8 cellular contexts compared by ENCODE assay signal in genomic region chr9:115013998-115014397, GRCh38.
A peak's percentile ranks its signal among the peaks of the same experiment; 100 is the strongest.
DNase-seq lines count a peak whose midpoint lies in the region; TF ChIP-seq lines count a peak whose summit lies in the region.

No MANE protein-coding gene starts in this region.

- DNase-seq in AG20443 (ENCODE audit: low spot score) (peak; percentile 83), GM19240 (ENCODE audit: insufficient read length, low spot score) (peak; percentile 56), LoVo (ENCODE audit: low spot score) (peak; percentile 71), RWPE1 (ENCODE audit: low spot score) (peak; percentile 91), fibroblast of villous mesenchyme (ENCODE audit: low read depth) (peak; percentile 78), non-pigmented ciliary epithelial cell (ENCODE audit: low read depth) (peak; percentile 47), substantia nigra (lab: John Stamatoyannopoulos, UW) (peak in 35 of 49 donors; percentile 6 to 68 (median 42))
- peak; percentile 59 to 62 for DNase-seq in activated T-helper 1 cell treated with anti-CD3 and anti-CD28 coated beads, Interleukin-2, amount 50 U/mL, for 16 hours (ENCODE audit: low read depth in 1 of 2, low spot score in 1 of 2)

- CTCF ChIA-PET in RWPE1 (lab: Yijun Ruan, JAX) = interaction anchor here (0.6 to 2.7 kb wide), 19 partner anchors 9 to 650 kb away, joined by 3 to 12 read pairs (median 4); no protein-coding TSS in a partner anchor

- H3K4me3 ChIP-seq in fibroblast of villous mesenchyme (ENCODE audit: low read depth, low read length) = no peak overlapping the region

- H3K27ac ChIP-seq in RWPE1 (no peak overlapping the region), substantia nigra (ENCODE audit: low read depth, low read length, poor library complexity, severe bottlenecking) (no peak overlapping the region)

- POLR2A ChIA-PET in RWPE1 (lab: Yijun Ruan, JAX; ENCODE audit: low non-redundant PET) = no interaction called here

- TF ChIP-seq CTCF in RWPE1 (conservative IDR thresholded peaks at IDR 0.05; ENCODE audit: low read depth) (peak; percentile 91), fibroblast of villous mesenchyme (IDR thresholded peaks at IDR 0.05; ENCODE audit: insufficient read depth, low read depth, low read length) (peak; percentile 77)
